Comparison of ENCODE assay signal across 1 cellular context in genomic region chr12:59596232-59597143, GRCh38.
TF ChIP-seq lines count a peak whose summit lies in the region.

No MANE protein-coding gene starts in this region.

TF ChIP-seq in HEK293, 187 proteins besides CTCF, POLR2A, EP300 and RAD21 (continued from another document and continues in another):
- TF ChIP-seq, protein P1, sequence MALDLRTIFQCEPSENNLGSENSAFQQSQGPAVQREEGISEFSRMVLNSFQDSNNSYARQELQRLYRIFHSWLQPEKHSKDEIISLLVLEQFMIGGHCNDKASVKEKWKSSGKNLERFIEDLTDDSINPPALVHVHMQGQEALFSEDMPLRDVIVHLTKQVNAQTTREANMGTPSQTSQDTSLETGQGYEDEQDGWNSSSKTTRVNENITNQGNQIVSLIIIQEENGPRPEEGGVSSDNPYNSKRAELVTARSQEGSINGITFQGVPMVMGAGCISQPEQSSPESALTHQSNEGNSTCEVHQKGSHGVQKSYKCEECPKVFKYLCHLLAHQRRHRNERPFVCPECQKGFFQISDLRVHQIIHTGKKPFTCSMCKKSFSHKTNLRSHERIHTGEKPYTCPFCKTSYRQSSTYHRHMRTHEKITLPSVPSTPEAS (tag by site-specific recombination; IDR thresholded peaks at IDR 0.05) = peak; percentile 71
- TF ChIP-seq ZBTB26 (tag by site-specific recombination; optimal IDR thresholded peaks at IDR 0.05) (peak; percentile 78), ZNF843 (tag by site-specific recombination; IDR thresholded peaks at IDR 0.05) (no peak), ZNF302 (tag by site-specific recombination; IDR thresholded peaks at IDR 0.05; ENCODE audit: low read depth) (no peak), ZBTB17 (tag by site-specific recombination; IDR thresholded peaks at IDR 0.05) (peak; percentile 83; the same call in 1 of the 2 replicates), ZBTB11 (tag by site-specific recombination; conservative IDR thresholded peaks at IDR 0.05; ENCODE audit: low read depth) (peak; percentile 40; the same call in 1 of the 2 replicates), ZNF324 (tag by site-specific recombination; IDR thresholded peaks at IDR 0.05) (no peak; the same call in 1 of the 2 replicates), SP3 (tag by site-specific recombination; IDR thresholded peaks at IDR 0.05) (peak; percentile 44), ZNF37A (tag by site-specific recombination; IDR thresholded peaks at IDR 0.05) (no peak), ZNF677 (tag by site-specific recombination; IDR thresholded peaks at IDR 0.05) (no peak), PRDM1 (tag by site-specific recombination; IDR thresholded peaks at IDR 0.05) (peak; percentile 11), KLF9 (tag by site-specific recombination; IDR thresholded peaks at IDR 0.05; ENCODE audit: low read depth) (no peak), ZNF132 (tag by site-specific recombination; IDR thresholded peaks at IDR 0.05; ENCODE audit: borderline replicate concordance) (no peak), GLI4 (tag by site-specific recombination; IDR thresholded peaks at IDR 0.05) (no peak), IKZF3 (tag by site-specific recombination; IDR thresholded peaks at IDR 0.05) (no peak), ZNF48 (tag by site-specific recombination; IDR thresholded peaks at IDR 0.05) (no peak), ZNF629 (tag by site-specific recombination; IDR thresholded peaks at IDR 0.05) (peak; percentile 31; the same call in 1 of the 2 replicates), ZNF366 (tag by site-specific recombination; conservative IDR thresholded peaks at IDR 0.05) (peak; percentile 36; the same call in 1 of the 2 replicates), ZNF416 (tag by site-specific recombination; IDR thresholded peaks at IDR 0.05) (no peak), ZNF423 (tag by site-specific recombination; IDR thresholded peaks at IDR 0.05) (peak; percentile 48; the same call in 1 of the 2 replicates), ZNF23 (tag by site-specific recombination; IDR thresholded peaks at IDR 0.05; ENCODE audit: borderline replicate concordance) (no peak), PBX3 (CRISPR knock-in tag; IDR thresholded peaks at IDR 0.05) (no peak), ZNF626 (tag by site-specific recombination; IDR thresholded peaks at IDR 0.05) (no peak), RBAK (tag by site-specific recombination; IDR thresholded peaks at IDR 0.05) (no peak), HIC1 (tag by site-specific recombination; IDR thresholded peaks at IDR 0.05) (peak; percentile 57; the same call in 1 of the 2 replicates), GLIS2 (tag by site-specific recombination; IDR thresholded peaks at IDR 0.05) (peak; percentile 71), ZNF621 (tag by site-specific recombination; IDR thresholded peaks at IDR 0.05) (no peak), ZNF335 (tag by site-specific recombination; conservative IDR thresholded peaks at IDR 0.05) (peak; percentile 93), ZNF558 (tag by site-specific recombination; IDR thresholded peaks at IDR 0.05) (no peak), ZNF174 (tag by site-specific recombination; IDR thresholded peaks at IDR 0.05) (no peak), ZSCAN16 (tag by site-specific recombination; IDR thresholded peaks at IDR 0.05) (no peak), ZNF2 (tag by site-specific recombination; IDR thresholded peaks at IDR 0.05) (no peak), ZNF18 (tag by site-specific recombination; IDR thresholded peaks at IDR 0.05) (no peak), GLIS1 (tag by site-specific recombination; IDR thresholded peaks at IDR 0.05) (0 out of 2 replicates have a peak, but pooled peaks have one; percentile 5), ZNF785 (tag by site-specific recombination; IDR thresholded peaks at IDR 0.05) (no peak)
- TF ChIP-seq, protein P2, sequence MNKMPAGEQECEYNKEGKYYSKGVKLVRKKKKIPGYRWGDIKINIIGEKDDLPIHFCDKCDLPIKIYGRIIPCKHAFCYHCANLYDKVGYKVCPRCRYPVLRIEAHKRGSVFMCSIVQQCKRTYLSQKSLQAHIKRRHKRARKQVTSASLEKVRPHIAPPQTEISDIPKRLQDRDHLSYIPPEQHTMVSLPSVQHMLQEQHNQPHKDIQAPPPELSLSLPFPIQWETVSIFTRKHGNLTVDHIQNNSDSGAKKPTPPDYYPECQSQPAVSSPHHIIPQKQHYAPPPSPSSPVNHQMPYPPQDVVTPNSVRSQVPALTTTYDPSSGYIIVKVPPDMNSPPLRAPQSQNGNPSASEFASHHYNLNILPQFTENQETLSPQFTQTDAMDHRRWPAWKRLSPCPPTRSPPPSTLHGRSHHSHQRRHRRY (tag by site-specific recombination; IDR thresholded peaks at IDR 0.05) = no peak
- TF ChIP-seq, protein P3, sequence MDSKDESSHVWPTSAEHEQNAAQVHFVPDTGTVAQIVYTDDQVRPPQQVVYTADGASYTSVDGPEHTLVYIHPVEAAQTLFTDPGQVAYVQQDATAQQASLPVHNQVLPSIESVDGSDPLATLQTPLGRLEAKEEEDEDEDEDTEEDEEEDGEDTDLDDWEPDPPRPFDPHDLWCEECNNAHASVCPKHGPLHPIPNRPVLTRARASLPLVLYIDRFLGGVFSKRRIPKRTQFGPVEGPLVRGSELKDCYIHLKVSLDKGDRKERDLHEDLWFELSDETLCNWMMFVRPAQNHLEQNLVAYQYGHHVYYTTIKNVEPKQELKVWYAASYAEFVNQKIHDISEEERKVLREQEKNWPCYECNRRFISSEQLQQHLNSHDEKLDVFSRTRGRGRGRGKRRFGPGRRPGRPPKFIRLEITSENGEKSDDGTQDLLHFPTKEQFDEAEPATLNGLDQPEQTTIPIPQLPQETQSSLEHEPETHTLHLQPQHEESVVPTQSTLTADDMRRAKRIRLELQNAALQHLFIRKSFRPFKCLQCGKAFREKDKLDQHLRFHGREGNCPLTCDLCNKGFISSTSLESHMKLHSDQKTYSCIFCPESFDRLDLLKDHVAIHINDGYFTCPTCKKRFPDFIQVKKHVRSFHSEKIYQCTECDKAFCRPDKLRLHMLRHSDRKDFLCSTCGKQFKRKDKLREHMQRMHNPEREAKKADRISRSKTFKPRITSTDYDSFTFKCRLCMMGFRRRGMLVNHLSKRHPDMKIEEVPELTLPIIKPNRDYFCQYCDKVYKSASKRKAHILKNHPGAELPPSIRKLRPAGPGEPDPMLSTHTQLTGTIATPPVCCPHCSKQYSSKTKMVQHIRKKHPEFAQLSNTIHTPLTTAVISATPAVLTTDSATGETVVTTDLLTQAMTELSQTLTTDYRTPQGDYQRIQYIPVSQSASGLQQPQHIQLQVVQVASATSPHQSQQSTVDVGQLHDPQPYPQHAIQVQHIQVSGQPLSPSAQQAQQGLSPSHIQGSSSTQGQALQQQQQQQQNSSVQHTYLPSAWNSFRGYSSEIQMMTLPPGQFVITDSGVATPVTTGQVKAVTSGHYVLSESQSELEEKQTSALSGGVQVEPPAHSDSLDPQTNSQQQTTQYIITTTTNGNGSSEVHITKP (tag by site-specific recombination; IDR thresholded peaks at IDR 0.05) = peak; percentile 89
- TF ChIP-seq, protein P4, sequence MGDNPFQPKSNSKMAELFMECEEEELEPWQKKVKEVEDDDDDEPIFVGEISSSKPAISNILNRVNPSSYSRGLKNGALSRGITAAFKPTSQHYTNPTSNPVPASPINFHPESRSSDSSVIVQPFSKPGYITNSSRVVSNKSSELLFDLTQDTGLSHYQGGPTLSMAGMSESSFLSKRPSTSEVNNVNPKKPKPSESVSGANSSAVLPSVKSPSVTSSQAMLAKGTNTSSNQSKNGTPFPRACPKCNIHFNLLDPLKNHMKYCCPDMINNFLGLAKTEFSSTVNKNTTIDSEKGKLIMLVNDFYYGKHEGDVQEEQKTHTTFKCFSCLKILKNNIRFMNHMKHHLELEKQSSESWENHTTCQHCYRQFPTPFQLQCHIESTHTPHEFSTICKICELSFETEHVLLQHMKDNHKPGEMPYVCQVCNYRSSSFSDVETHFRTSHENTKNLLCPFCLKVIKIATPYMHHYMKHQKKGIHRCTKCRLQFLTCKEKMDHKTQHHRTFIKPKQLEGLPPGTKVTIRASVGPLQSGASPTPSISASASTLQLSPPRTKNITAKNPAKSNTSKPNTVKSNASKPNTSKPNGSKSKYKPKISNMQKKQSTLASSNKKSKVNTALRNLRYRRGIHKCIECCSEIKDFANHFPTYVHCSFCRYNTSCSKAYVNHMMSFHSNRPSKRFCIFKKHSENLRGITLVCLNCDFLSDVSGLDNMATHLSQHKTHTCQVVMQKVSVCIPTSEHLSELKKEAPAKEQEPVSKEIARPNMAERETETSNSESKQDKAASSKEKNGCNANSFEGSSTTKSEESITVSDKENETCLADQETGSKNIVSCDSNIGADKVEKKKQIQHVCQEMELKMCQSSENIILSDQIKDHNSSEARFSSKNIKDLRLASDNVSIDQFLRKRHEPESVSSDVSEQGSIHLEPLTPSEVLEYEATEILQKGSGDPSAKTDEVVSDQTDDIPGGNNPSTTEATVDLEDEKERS (tag by site-specific recombination; IDR thresholded peaks at IDR 0.05) = no peak
- TF ChIP-seq, protein P5, sequence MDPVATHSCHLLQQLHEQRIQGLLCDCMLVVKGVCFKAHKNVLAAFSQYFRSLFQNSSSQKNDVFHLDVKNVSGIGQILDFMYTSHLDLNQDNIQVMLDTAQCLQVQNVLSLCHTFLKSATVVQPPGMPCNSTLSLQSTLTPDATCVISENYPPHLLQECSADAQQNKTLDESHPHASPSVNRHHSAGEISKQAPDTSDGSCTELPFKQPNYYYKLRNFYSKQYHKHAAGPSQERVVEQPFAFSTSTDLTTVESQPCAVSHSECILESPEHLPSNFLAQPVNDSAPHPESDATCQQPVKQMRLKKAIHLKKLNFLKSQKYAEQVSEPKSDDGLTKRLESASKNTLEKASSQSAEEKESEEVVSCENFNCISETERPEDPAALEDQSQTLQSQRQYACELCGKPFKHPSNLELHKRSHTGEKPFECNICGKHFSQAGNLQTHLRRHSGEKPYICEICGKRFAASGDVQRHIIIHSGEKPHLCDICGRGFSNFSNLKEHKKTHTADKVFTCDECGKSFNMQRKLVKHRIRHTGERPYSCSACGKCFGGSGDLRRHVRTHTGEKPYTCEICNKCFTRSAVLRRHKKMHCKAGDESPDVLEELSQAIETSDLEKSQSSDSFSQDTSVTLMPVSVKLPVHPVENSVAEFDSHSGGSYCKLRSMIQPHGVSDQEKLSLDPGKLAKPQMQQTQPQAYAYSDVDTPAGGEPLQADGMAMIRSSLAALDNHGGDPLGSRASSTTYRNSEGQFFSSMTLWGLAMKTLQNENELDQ (tag by site-specific recombination; IDR thresholded peaks at IDR 0.05; ENCODE audit: low read depth) = no peak
